Comparison of ENCODE assay signal across 8 cellular contexts in genomic region chr4:6269651-6270511, GRCh38. TPM values are rescaled to one million over a fixed set of nuclear protein-coding genes. Genes with fewer than 3 reads are reported as not detected.
DNase-seq lines count a peak whose midpoint lies in the region; ATAC-seq, FAIRE-seq and TF ChIP-seq lines count a peak whose summit lies in the region.

TSS of gene WFS1 (plus strand) at chr4:6269850. CDS start at chr4:6277456, 7,606 bp downstream.

- H3K4me3 Mint-ChIP-seq in astrocyte (ENCODE audit: unreplicated experiment) = peak within 1 kb of the TSS; percentile 95

- H3K4me3 ChIP-seq in astrocyte (ENCODE audit: insufficient read depth, low read depth, low read length) (peak within 1 kb of the TSS; percentile 81), right cardiac atrium (ENCODE audit: low read length) (peak within 1 kb of the TSS; percentile 73), psoas muscle (peak within 1 kb of the TSS; percentile 95)

- H2AFZ ChIP-seq in astrocyte (ENCODE audit: low read depth, low read length) = peak within 1 kb of the TSS; percentile 82

- peaks cover 39% of the 10 kb centered on the region for H4K20me1 ChIP-seq in astrocyte (ENCODE audit: insufficient read depth, low read length)

- H3K27ac Mint-ChIP-seq in astrocyte (ENCODE audit: unreplicated experiment) = peak within 1 kb of the TSS; percentile 53

- intact Hi-C loops in right cardiac atrium (cut with DNase I) = no loop called here
- intact Hi-C loops in psoas muscle (cut with DNase I) = loop anchor here in 1 of 2 donors (10.0 kb wide), 1 partner anchor 295 kb away; no protein-coding TSS in a partner anchor

- H3K36me3 Mint-ChIP-seq in astrocyte (ENCODE audit: low read depth, unreplicated experiment) = peaks cover 6% of the 10 kb centered on the region

- peak within 1 kb of the TSS; percentile 62 for H3K27ac ChIP-seq in astrocyte (ENCODE audit: low read depth, low read length)
- peak within 1 kb of the TSS; percentile 55 for H3K27ac ChIP-seq in right cardiac atrium (ENCODE audit: low read length)
- H3K27ac ChIP-seq in psoas muscle = peak within 1 kb of the TSS; percentile 77

- peaks cover 21% of the 10 kb centered on the region for H3K79me2 ChIP-seq in astrocyte (ENCODE audit: insufficient read depth, low read length)

- WGBS in right cardiac atrium = under 1% methylated on average over 99 of the region's 99 CpGs
- WGBS in psoas muscle, 3 donors = 1% methylated on average over 42 to 99 of the region's 99 CpGs

- in situ Hi-C loops in GM13976 (cut with MboI; ENCODE audit: low sequenced_read_pairs, unreplicated experiment) = no loop called here

- no peak for FAIRE-seq in astrocyte (lab: Jason Lieb, UNC)

- peak within 1 kb of the TSS; percentile 92 for H3K4me2 ChIP-seq in astrocyte (ENCODE audit: low read length)

- TF ChIP-seq CTCF in GM13976 (IDR thresholded peaks at IDR 0.05; ENCODE audit: borderline replicate concordance, control extremely low read depth, extremely low read depth, insufficient read depth, missing control alignments) (no peak), astrocyte (IDR thresholded peaks at IDR 0.05; ENCODE audit: insufficient read depth, low read depth, low read length) (no peak), psoas muscle (IDR thresholded peaks at IDR 0.05) (no peak)

- H3K36me3 ChIP-seq in astrocyte (ENCODE audit: insufficient read depth, low read length) (no peaks in the 10 kb centered on the region), psoas muscle (ENCODE audit: insufficient read depth in 1 of 2, low read depth in 1 of 2) (no peaks in the 10 kb centered on the region)

- H3K4me1 Mint-ChIP-seq in astrocyte (ENCODE audit: low read depth, unreplicated experiment) = peaks cover 31% of the 10 kb centered on the region

- ATAC-seq in HG02840 (IDR thresholded peaks at IDR 0.05; ENCODE audit: low FRiP score, unreplicated experiment) = peak; percentile 100
- peak; percentile 99 to 100 for ATAC-seq in right cardiac atrium
- peak; percentile 100 for ATAC-seq in psoas muscle

- H3K27me3 ChIP-seq in astrocyte (ENCODE audit: insufficient read depth, low read length) = peaks cover 9% of the 10 kb centered on the region
- H3K27me3 ChIP-seq in right cardiac atrium (ENCODE audit: control insufficient read depth, insufficient read depth) = no peaks in the 10 kb centered on the region
- H3K27me3 ChIP-seq in psoas muscle (ENCODE audit: insufficient read depth in 3 of 3, low read length in 2 of 3) = no peaks in the 10 kb centered on the region

- DNase-seq in GM13976 (ENCODE audit: low spot score) = peak; percentile 100
- peak; percentile 96 for DNase-seq in NCI-H146 treated with DMSO at 0.1 percent for 48 hours (lab: John Stamatoyannopoulos, UW; ENCODE audit: unreplicated experiment)
- peak; percentile 96 for DNase-seq in T-helper 9 cell
- DNase-seq in astrocyte (ENCODE audit: low read depth) = peak; percentile 96
- DNase-seq in right cardiac atrium = peak; percentile 99 to 100 (median 100)
- peak; percentile 99 to 100 for DNase-seq in psoas muscle
- DNase-seq in ureter (ENCODE audit: low spot score) = peak; percentile 99

- peak within 1 kb of the TSS; percentile 87 for H3K9ac ChIP-seq in astrocyte (ENCODE audit: low read length)

- no peaks in the 10 kb centered on the region for H3K9me3 ChIP-seq in astrocyte (ENCODE audit: insufficient read depth, low read depth, low read length)
- no peaks in the 10 kb centered on the region for H3K9me3 ChIP-seq in right cardiac atrium (ENCODE audit: control insufficient read depth, low read length)
- no peaks in the 10 kb centered on the region for H3K9me3 ChIP-seq in psoas muscle

- peaks cover 30% of the 10 kb centered on the region for H3K4me1 ChIP-seq in astrocyte (ENCODE audit: insufficient read depth, low read length)
- H3K4me1 ChIP-seq in right cardiac atrium (ENCODE audit: control insufficient read depth, insufficient read depth, low read length) = peaks cover 24% of the 10 kb centered on the region
- peaks cover 20% of the 10 kb centered on the region for H3K4me1 ChIP-seq in psoas muscle

- peaks cover 10% of the 10 kb centered on the region for H3K27me3 Mint-ChIP-seq in astrocyte (ENCODE audit: low read depth, unreplicated experiment)

- H3K9me3 Mint-ChIP-seq in astrocyte (ENCODE audit: unreplicated experiment) = no peaks in the 10 kb centered on the region

RNA-seq across cellular contexts. Expression of gene WFS1, which starts in this region (rescaled TPM):
- total RNA-seq in astrocyte = 34.7 and 39.0 TPM in 2 replicates
- 10 to 100 TPM; 47.9 to 76.6 (median 60.7) TPM for total RNA-seq in right cardiac atrium
- polyA plus RNA-seq in right cardiac atrium = 53.3 TPM
- total RNA-seq in psoas muscle = 10 to 100 TPM in 2 of 4 donors, 1 to 10 TPM in 2; 8.0 to 13.3 (median 10.0) TPM
- polyA plus RNA-seq in psoas muscle = 10 to 100 TPM in 1 of 3 donors, 1 to 10 TPM in 2; 5.9 to 13.2 (median 7.0) TPM
- total RNA-seq in ureter = 68.1 TPM

Comparison
In these comparisons a context has a peak if more than half of its experiments do, and no peak if none do; other contexts are left out.
1. Peak in every context shown above with its lines: DNase-seq, ATAC-seq, H3K4me3 ChIP-seq and H3K27ac ChIP-seq.